Comparison of ENCODE assay signal across 19 cellular contexts in the genomic region with DNA sequence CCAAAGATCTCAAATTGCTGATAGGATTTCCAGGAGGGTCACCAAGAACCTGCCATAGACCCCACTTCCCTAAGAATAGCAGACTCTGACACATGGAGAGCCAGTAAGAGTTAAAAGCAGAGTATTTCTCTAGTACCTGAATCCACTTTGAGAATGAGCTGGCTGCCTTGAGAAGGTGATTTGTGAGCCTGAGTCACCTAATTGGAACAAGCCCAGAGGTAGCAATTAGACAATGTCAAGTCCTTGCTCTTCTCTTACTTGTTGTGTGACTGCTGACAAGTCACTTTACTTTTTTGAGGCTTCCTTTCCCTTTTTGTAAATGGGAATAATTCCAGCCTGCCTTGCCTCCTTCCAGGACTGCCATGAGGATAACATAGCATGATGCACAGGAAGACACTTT.
DNase-seq lines count a peak whose midpoint lies in the region; ATAC-seq and TF ChIP-seq lines count a peak whose summit lies in the region.
"Had no signal": no experiment of that assay in that cellular context is flagged by ENCODE, and none has a peak within 500 bp of the region (broad histone marks: within the 10 kb centered on the region; RNA-seq: fewer than 3 reads in every experiment).

No MANE protein-coding gene starts in this region.

- DNase-seq in NCI-H2227 (lab: John Stamatoyannopoulos, UW; ENCODE audit: unreplicated experiment) (peak; percentile 3), NCI-H2227 treated with DMSO at 0.1 percent for 48 hours (lab: John Stamatoyannopoulos, UW) (no peak), foreskin keratinocyte (no peak), trophoblast cell (peak; percentile 51 to 79), vagina (ENCODE audit: extremely low spot score in 2 of 2) (no peak)
- no peak for DNase-seq in effector memory CD4-positive, alpha-beta T cell
- DNase-seq in activated CD4-positive, CD25-positive, alpha-beta regulatory T cell treated with anti-CD3 and anti-CD28 coated beads, Interleukin-2, amount 50 U/mL, for 72 hours: no peak
- DNase-seq: Calu3; CD8-positive, alpha-beta T cell; DND-41; EL; H7; HFFc6 had no signal

- H3K18ac ChIP-seq in trophoblast cell (ENCODE audit: low read length): no peak overlapping the region

- H3K4ac ChIP-seq in trophoblast cell (ENCODE audit: low read depth, low read length): no peak overlapping the region

- H3K4me2 ChIP-seq in trophoblast cell (ENCODE audit: low read length): no peak overlapping the region
- H3K4me2 ChIP-seq: BLaER1 had no signal

- H2BK12ac ChIP-seq in trophoblast cell (ENCODE audit: low read length): no peak overlapping the region

- no peak overlapping the region for H3K14ac ChIP-seq in trophoblast cell (ENCODE audit: low read length)

- ATAC-seq in foreskin keratinocyte: peak; percentile 20
- ATAC-seq: CD8-positive, alpha-beta T cell; GM12878; HCT116 had no signal

- no peak for TF ChIP-seq CTCF in foreskin keratinocyte (conservative IDR thresholded peaks at IDR 0.05)
- TF ChIP-seq CTCF in vagina (IDR thresholded peaks at IDR 0.05): no peak

- H2BK120ac ChIP-seq in trophoblast cell (ENCODE audit: insufficient read depth, low read length, poor library complexity): no peak overlapping the region

- intact Hi-C loops in vagina (cut with DNase I): no loop called here

- no peak overlapping the region for H3K23ac ChIP-seq in trophoblast cell (ENCODE audit: low read length)

- H2BK5ac ChIP-seq in trophoblast cell (ENCODE audit: low read depth, low read length, poor library complexity): no peak overlapping the region

- no peak overlapping the region for H4K8ac ChIP-seq in trophoblast cell (ENCODE audit: low read depth, low read length)

- no peaks in the 10 kb centered on the region for H3K79me2 ChIP-seq in trophoblast cell (ENCODE audit: control insufficient read depth, insufficient read depth, low read length, poor library complexity)

- no peak overlapping the region for H4K91ac ChIP-seq in trophoblast cell (ENCODE audit: low read depth, low read length)

- no peak overlapping the region for H3K9ac ChIP-seq in trophoblast cell (ENCODE audit: low read length)
- H3K9ac ChIP-seq: BLaER1 had no signal

- H2AK5ac ChIP-seq in trophoblast cell (ENCODE audit: low read length): no peak overlapping the region

- H3K9me3 ChIP-seq in trophoblast cell (ENCODE audit: insufficient read depth, low read depth, low read length) (no peaks in the 10 kb centered on the region), vagina (no peaks in the 10 kb centered on the region)
- H3K9me3 ChIP-seq in effector memory CD4-positive, alpha-beta T cell (ENCODE audit: control insufficient read depth, low read length): no peaks in the 10 kb centered on the region

- H3K36me3 ChIP-seq in trophoblast cell (ENCODE audit: control insufficient read depth in 1 of 2, insufficient read depth in 2 of 2, low read length in 2 of 2): no peaks in the 10 kb centered on the region
- no peaks in the 10 kb centered on the region for H3K36me3 ChIP-seq in effector memory CD4-positive, alpha-beta T cell (ENCODE audit: control insufficient read depth, insufficient read depth, low read length)
- no peaks in the 10 kb centered on the region for H3K36me3 ChIP-seq in vagina
- H3K36me3 ChIP-seq: BLaER1 had no signal

- no peaks in the 10 kb centered on the region for H3K27me3 ChIP-seq in foreskin keratinocyte
- H3K27me3 ChIP-seq in trophoblast cell (ENCODE audit: insufficient read depth, low read length): no peaks in the 10 kb centered on the region
- H3K27me3 ChIP-seq in effector memory CD4-positive, alpha-beta T cell (replicated peaks; ENCODE audit: control insufficient read depth, insufficient read depth, low read length, poor library complexity, severe bottlenecking): no peaks in the 10 kb centered on the region
- no peaks in the 10 kb centered on the region for H3K27me3 ChIP-seq in vagina
- H3K27me3 ChIP-seq: BLaER1 had no signal

- no peak for TF ChIP-seq POLR2A in vagina (IDR thresholded peaks at IDR 0.05)

- H4K12ac ChIP-seq in trophoblast cell (ENCODE audit: low read depth, low read length): no peak overlapping the region

- H3K4me3 ChIP-seq in trophoblast cell (ENCODE audit: low read depth, low read length): no peak overlapping the region
- H3K4me3 ChIP-seq in effector memory CD4-positive, alpha-beta T cell (ENCODE audit: insufficient read depth, low read depth, low read length, poor library complexity, severe bottlenecking): no peak overlapping the region
- no peak overlapping the region for H3K4me3 ChIP-seq in vagina
- H3K4me3 ChIP-seq: BLaER1, GM12878, GM23338 had no signal

- peaks cover 4% of the 10 kb centered on the region for H3K79me1 ChIP-seq in trophoblast cell (ENCODE audit: low read length)

- H3K27ac ChIP-seq in foreskin keratinocyte (no peak overlapping the region), trophoblast cell (ENCODE audit: low read depth, low read length) (no peak overlapping the region), vagina (no peak overlapping the region)
- no peak overlapping the region for H3K27ac ChIP-seq in effector memory CD4-positive, alpha-beta T cell (ENCODE audit: insufficient read depth, low read length, poor library complexity, severe bottlenecking)
- H3K27ac ChIP-seq: 22Rv1, BLaER1, HL-60 had no signal

- H3K4me1 ChIP-seq in foreskin keratinocyte: no peaks in the 10 kb centered on the region
- peaks cover 15 to 24% of the 10 kb centered on the region in 2 experiments for H3K4me1 ChIP-seq in trophoblast cell (ENCODE audit: control insufficient read depth in 1 of 2, insufficient read depth in 2 of 2, low read length in 2 of 2)
- no peaks in the 10 kb centered on the region for H3K4me1 ChIP-seq in effector memory CD4-positive, alpha-beta T cell (ENCODE audit: control insufficient read depth, insufficient read depth, low read length, poor library complexity, severe bottlenecking)
- no peaks in the 10 kb centered on the region for H3K4me1 ChIP-seq in vagina

- no peak overlapping the region for H2AFZ ChIP-seq in trophoblast cell (ENCODE audit: insufficient read depth, low read length, poor library complexity)

Comparison
In these comparisons a context has a peak if more than half of its experiments do, and no peak if none do; other contexts are left out.
1. DNase-seq: peak in NCI-H2227 (single experiment) and trophoblast cell (2 of 2); none in NCI-H2227 treated with DMSO at 0.1 percent for 48 hours (single experiment), foreskin keratinocyte (0 of 2), effector memory CD4-positive, alpha-beta T cell (0 of 3), activated CD4-positive, CD25-positive, alpha-beta regulatory T cell treated with anti-CD3 and anti-CD28 coated beads, Interleukin-2, amount 50 U/mL, for 72 hours (single experiment) and vagina (0 of 2).